In genomic region chr14:97159124-97159523, GRCh38 we compare ENCODE assay signal across 9 cellular contexts.
"Had no signal": no experiment of that assay in that cellular context is flagged by ENCODE, and none has a peak within 500 bp of the region (broad histone marks: within the 10 kb centered on the region; RNA-seq: fewer than 3 reads in every experiment).

No MANE protein-coding gene starts in this region.

- H3K4me3 ChIP-seq: GM23338 had no signal

- H2AFZ ChIP-seq: GM23338 had no signal

- H3K27ac Mint-ChIP-seq: GM23338, H9, HFFc6, IgD-negative memory B cell had no signal

- DNase-seq: H9, HCEC 1CT, HFFc6, KG1 had no signal

- H3K27me3 Mint-ChIP-seq: IgD-negative memory B cell had no signal

- FAIRE-seq: H1, H54, HTR-8/SVneo had no signal

- H3K4me3 Mint-ChIP-seq: GM23338, H9, HFFc6 had no signal

- H3K4me2 ChIP-seq: GM23338 had no signal

- ATAC-seq: GM23338 had no signal

- H3K4me1 Mint-ChIP-seq: IgD-negative memory B cell had no signal

- H3K36me3 Mint-ChIP-seq: IgD-negative memory B cell had no signal
